In the genomic region with DNA sequence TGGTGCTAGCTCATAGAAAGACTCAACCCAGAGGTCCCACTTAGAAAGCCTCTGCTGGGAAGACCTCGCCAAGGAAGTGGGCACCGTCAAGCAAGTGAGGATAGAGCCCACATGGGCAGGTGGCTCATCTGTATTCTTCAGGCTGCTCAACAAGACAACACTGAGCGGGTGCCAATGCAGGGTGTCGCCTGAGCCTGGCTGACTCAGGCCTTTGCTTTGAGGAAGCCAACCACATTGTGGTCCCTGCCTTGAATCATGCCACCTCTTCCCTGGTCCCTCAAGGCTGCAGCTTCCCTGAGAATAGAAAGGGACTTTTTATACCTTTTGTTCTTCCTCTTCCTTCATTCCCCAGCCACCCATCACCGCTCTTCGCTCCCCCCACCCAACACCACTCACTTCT, we compare ENCODE assay signal across 33 cellular contexts. TPM values are rescaled to one million over a fixed set of nuclear protein-coding genes. Genes with fewer than 3 reads are reported as not detected.
DNase-seq lines count a peak whose midpoint lies in the region; ATAC-seq and TF ChIP-seq lines count a peak whose summit lies in the region.
"Had no signal": no experiment of that assay in that cellular context is flagged by ENCODE, and none has a peak within 500 bp of the region (broad histone marks: within the 10 kb centered on the region; RNA-seq: fewer than 3 reads in every experiment).

No MANE protein-coding gene starts in this region.

- TF ChIP-seq CTCF in PC-3 (conservative IDR thresholded peaks at IDR 0.05; ENCODE audit: low read depth, low read length): no peak
- no peak for TF ChIP-seq CTCF in gastrocnemius medialis (IDR thresholded peaks at IDR 0.05 in 4 of 5, conservative IDR thresholded peaks at IDR 0.05 in 1 of 5)

- no peak for ATAC-seq in PC-3
- no peak for ATAC-seq in gastrocnemius medialis
- no peak for ATAC-seq in GM21447 (IDR thresholded peaks at IDR 0.05; ENCODE audit: unreplicated experiment)
- ATAC-seq: left ventricle myocardium superior; natural killer cell treated with Interleukin-12 subunit alpha and Interleukin-12 subunit beta and Interleukin-15 and Interleukin-18, amount 100 ng/mL, for 72 hours; Panc1 had no signal

- BruUV-seq in PC-3 (replicated peaks; lab: Mats Ljungman, UMichigan): no TSS peak

- 82 to 89% methylated on average over 6 of the region's 6 CpGs for WGBS in GM23248 (ENCODE audit: low coverage in 1 of 2, low lambda C conversion rate in 2 of 2, missing lambda C conversion rate in 2 of 2), 2 experiments

- H2AFZ ChIP-seq in GM23248: no peak overlapping the region
- no peak overlapping the region for H2AFZ ChIP-seq in PC-3 (ENCODE audit: low read length)

- H3K36me3 ChIP-seq in GM23248 (ENCODE audit: low read depth) (no peaks in the 10 kb centered on the region), PC-3 (ENCODE audit: low read depth, low read length) (no peaks in the 10 kb centered on the region), gastrocnemius medialis (no peaks in the 10 kb centered on the region)
- H3K36me3 ChIP-seq: BLaER1, stomach had no signal

- H3K27ac ChIP-seq in GM23248: no peak overlapping the region
- no peak overlapping the region for H3K27ac ChIP-seq in PC-3 (ENCODE audit: low read length)
- H3K27ac ChIP-seq in epithelial cell of prostate: peak overlapping the region; percentile 21
- H3K27ac ChIP-seq in gastrocnemius medialis: peak overlapping the region; percentile 64 to 91 (median 83)
- H3K27ac ChIP-seq: BLaER1, coronary artery, KMS-11 had no signal

- CTCF ChIA-PET in PC-3 (lab: Charles Lee): no interaction called here

- H4K20me1 ChIP-seq in GM23248 (ENCODE audit: insufficient read depth) (no peaks in the 10 kb centered on the region), PC-3 (ENCODE audit: low read length) (no peaks in the 10 kb centered on the region)
- H4K20me1 ChIP-seq: BLaER1 had no signal

- H3K4me2 ChIP-seq in GM23248 (ENCODE audit: unreplicated experiment) (no peak overlapping the region), PC-3 (ENCODE audit: low read length) (no peak overlapping the region)
- H3K4me2 ChIP-seq: BLaER1, KMS-11 had no signal

- H3K4me3 ChIP-seq in GM23248: no peak overlapping the region
- no peak overlapping the region for H3K4me3 ChIP-seq in PC-3 (ENCODE audit: low read length)
- H3K4me3 ChIP-seq in gastrocnemius medialis: no peak overlapping the region
- H3K4me3 ChIP-seq: BLaER1, coronary artery, stomach had no signal

- H3K27me3 ChIP-seq in GM23248 (replicated peaks; ENCODE audit: insufficient read depth) (no peaks in the 10 kb centered on the region), PC-3 (ENCODE audit: low read length) (peaks cover 65% of the 10 kb centered on the region), gastrocnemius medialis (no peaks in the 10 kb centered on the region)
- H3K27me3 ChIP-seq: BLaER1, stomach had no signal

- H3K9ac ChIP-seq in GM23248 (no peak overlapping the region), PC-3 (ENCODE audit: low read length) (no peak overlapping the region)
- H3K9ac ChIP-seq: BLaER1, KMS-11 had no signal

- no peaks in the 10 kb centered on the region for H3K79me2 ChIP-seq in GM23248 (ENCODE audit: insufficient read depth)
- no peaks in the 10 kb centered on the region for H3K79me2 ChIP-seq in PC-3 (ENCODE audit: low read length)

- peak; percentile 58 for DNase-seq in GM23248
- DNase-seq in PC-3: peak; percentile 32
- DNase-seq in epithelial cell of prostate (ENCODE audit: low read depth, low spot score): no peak
- peak in 1 of 2 donors; percentile 61 for DNase-seq in gastrocnemius medialis
- DNase-seq in HuH-7 (ENCODE audit: low spot score): no peak
- DNase-seq in GDM1 (lab: John Stamatoyannopoulos, UW): no peak
- no peak for DNase-seq in NCI-H1048 (lab: John Stamatoyannopoulos, UW)
- DNase-seq: ACHN; activated CD4-positive, alpha-beta memory T cell treated with anti-CD3 and anti-CD28 coated beads, Interleukin-2, amount 10 ng/mL, durations not matched to agents 7 days and 5 days; activated CD8-positive, alpha-beta memory T cell treated with anti-CD3 and anti-CD28 coated beads, Interleukin-2, amount 50 U/mL, for 48 hours; COR-L47; DMS79; immature natural killer cell; left ventricle myocardium superior; NCI-H1092; NCI-H187; NCI-H2171 treated with DMSO at 0.1 percent for 48 hours; NCI-H526; NK-92 treated with Interleukin-12 subunit alpha and Interleukin-12 subunit beta, amount 100 ng/mL, for 24 hours; small intestine; stimulated activated CD8-positive, alpha-beta memory T cell treated with anti-CD3 and anti-CD28 coated beads, Interleukin-4, amount 100 ng/mL, for 48 hours; stomach had no signal

- no peaks in the 10 kb centered on the region for H3K9me2 ChIP-seq in GM23248 (ENCODE audit: insufficient read depth)
- no peaks in the 10 kb centered on the region for H3K9me2 ChIP-seq in PC-3 (replicated peaks; ENCODE audit: low read length)

- in situ Hi-C loops in GM23248 (cut with MboI) (no loop called here), gastrocnemius medialis (cut with MboI; ENCODE audit: low sequenced_read_pairs in 4 of 4) (loop anchor here in 1 of 4 donors (25.0 kb wide), 1 partner anchor 574 kb away; a partner anchor contains a TSS)

- intact Hi-C loops in PC-3 (cut with micrococcal nuclease) (no loop called here), gastrocnemius medialis (cut with DNase I; ENCODE audit: low total_unique reads) (no loop called here)

- peaks cover 12% of the 10 kb centered on the region for H3K4me1 ChIP-seq in GM23248 (ENCODE audit: insufficient read depth)
- H3K4me1 ChIP-seq in PC-3 (ENCODE audit: insufficient read depth, low read length): no peaks in the 10 kb centered on the region
- H3K4me1 ChIP-seq in gastrocnemius medialis: peaks cover 46 to 67% of the 10 kb centered on the region in 2 donors
- H3K4me1 ChIP-seq: BLaER1 had no signal

- POLR2A ChIA-PET in PC-3 (lab: Charles Lee; ENCODE audit: unreplicated experiment): interaction anchor here (0.6 kb wide), 1 partner anchor 1218 kb away, joined by 4 read pairs; no protein-coding TSS in a partner anchor

- no peak for TF ChIP-seq POLR2A in gastrocnemius medialis (IDR thresholded peaks at IDR 0.05)

- no peaks in the 10 kb centered on the region for H3F3A ChIP-seq in GM23248 (ENCODE audit: insufficient read depth)
- H3F3A ChIP-seq in PC-3 (ENCODE audit: low read length, unreplicated experiment): no peaks in the 10 kb centered on the region

- no peaks in the 10 kb centered on the region for H3K9me3 ChIP-seq in GM23248 (ENCODE audit: low read depth)
- no peaks in the 10 kb centered on the region for H3K9me3 ChIP-seq in PC-3 (ENCODE audit: low read length)
- no peaks in the 10 kb centered on the region for H3K9me3 ChIP-seq in gastrocnemius medialis
- H3K9me3 ChIP-seq: BLaER1, stomach had no signal

RNA-seq across cellular contexts. Expression of a gene that starts 2.1 kb away (rescaled TPM):
- total RNA-seq in GM23248 (2014; rRNA removed; shearing (Covaris generic)): not detected in 2 replicates
- not detected in 2 replicates for polyA plus RNA-seq in GM23248 (2016; fragmentation: Nextera tagmentation; extraction: Ambion mirVana)
- total RNA-seq in PC-3 (2014; rRNA removed): not detected in 2 replicates
- total RNA-seq in gastrocnemius medialis: not detected
- total RNA-seq: activated CD4-positive, alpha-beta memory T cell treated with anti-CD3 and anti-CD28 coated beads, Interleukin-2, amount 10 ng/mL, durations not matched to agents 7 days and 5 days; activated naive CD4-positive, alpha-beta T cell treated with anti-CD3 and anti-CD28 coated beads, Interleukin-2, amount 50 U/mL, for 72 hours; bronchial epithelial cell; fibroblast of lung; left ventricle myocardium superior; natural killer cell treated with Interleukin-12 subunit alpha and Interleukin-12 subunit beta and Interleukin-15 and Interleukin-18, amount 100 ng/mL, for 72 hours; omental fat pad; renal cortical epithelial cell had no signal
- polyA plus RNA-seq: fibroblast of lung, immature natural killer cell, small intestine, stomach had no signal

RNA-seq across cellular contexts. Expression of a gene that starts 5.4 kb away (rescaled TPM):
- not detected in 2 replicates for total RNA-seq in GM23248 (2014; rRNA removed; shearing (Covaris generic))
- not detected in 2 replicates for polyA plus RNA-seq in GM23248 (2016; fragmentation: Nextera tagmentation; extraction: Ambion mirVana)
- total RNA-seq in PC-3 (2014; rRNA removed) (not detected in 2 replicates), gastrocnemius medialis (under 1 TPM in 1 of 4 donors, not detected in 3; 0.55 TPM)
- total RNA-seq: activated CD4-positive, alpha-beta memory T cell treated with anti-CD3 and anti-CD28 coated beads, Interleukin-2, amount 10 ng/mL, durations not matched to agents 7 days and 5 days; activated naive CD4-positive, alpha-beta T cell treated with anti-CD3 and anti-CD28 coated beads, Interleukin-2, amount 50 U/mL, for 72 hours; fibroblast of lung; left ventricle myocardium superior; natural killer cell treated with Interleukin-12 subunit alpha and Interleukin-12 subunit beta and Interleukin-15 and Interleukin-18, amount 100 ng/mL, for 72 hours; omental fat pad; renal cortical epithelial cell had no signal
- polyA plus RNA-seq: fibroblast of lung, immature natural killer cell had no signal

RNA-seq across cellular contexts. Expression of a gene that starts 6.7 kb away (rescaled TPM):
- not detected in 2 replicates for total RNA-seq in GM23248 (2014; rRNA removed; shearing (Covaris generic))
- polyA plus RNA-seq in GM23248 (2016; fragmentation: Nextera tagmentation; extraction: Ambion mirVana): not detected in 2 replicates
- total RNA-seq in PC-3 (2014; rRNA removed): not detected in 2 replicates
- 1 to 10 TPM in 2 of 4 donors, under 1 TPM in 2; 0.22 to 2.3 (median 1.1) TPM for total RNA-seq in gastrocnemius medialis
- total RNA-seq: activated CD4-positive, alpha-beta memory T cell treated with anti-CD3 and anti-CD28 coated beads, Interleukin-2, amount 10 ng/mL, durations not matched to agents 7 days and 5 days; activated naive CD4-positive, alpha-beta T cell treated with anti-CD3 and anti-CD28 coated beads, Interleukin-2, amount 50 U/mL, for 72 hours; bronchial epithelial cell; fibroblast of lung; natural killer cell treated with Interleukin-12 subunit alpha and Interleukin-12 subunit beta and Interleukin-15 and Interleukin-18, amount 100 ng/mL, for 72 hours; omental fat pad; renal cortical epithelial cell; stomach had no signal
- polyA plus RNA-seq: fibroblast of lung, immature natural killer cell had no signal

RNA-seq across cellular contexts. Expression of a gene that starts 11.9 kb away (rescaled TPM):
- 2.8 TPM in 1 of 2 replicates, not detected in the other for total RNA-seq in GM23248 (2014; rRNA removed; shearing (Covaris generic))
- 0.28 and 0.85 TPM in 2 replicates for polyA plus RNA-seq in GM23248 (2016; fragmentation: Nextera tagmentation; extraction: Ambion mirVana)
- total RNA-seq in PC-3 (2014; rRNA removed): 4.0 and 4.7 TPM in 2 replicates
- 1,000 to 10,000 TPM in 3 of 4 donors, 100 to 1,000 TPM in 1; 759 to 2,790 (median 1,841) TPM for total RNA-seq in gastrocnemius medialis

RNA-seq across cellular contexts. Expression of a gene that starts 20.9 kb away (rescaled TPM):
- not detected in 2 replicates for total RNA-seq in GM23248 (2014; rRNA removed; shearing (Covaris generic))
- polyA plus RNA-seq in GM23248 (2016; fragmentation: Nextera tagmentation; extraction: Ambion mirVana): not detected in 2 replicates
- total RNA-seq in PC-3 (2014; rRNA removed): not detected in 2 replicates
- total RNA-seq in gastrocnemius medialis: not detected
- total RNA-seq: activated CD4-positive, alpha-beta memory T cell treated with anti-CD3 and anti-CD28 coated beads, Interleukin-2, amount 10 ng/mL, durations not matched to agents 7 days and 5 days; activated naive CD4-positive, alpha-beta T cell treated with anti-CD3 and anti-CD28 coated beads, Interleukin-2, amount 50 U/mL, for 72 hours; bronchial epithelial cell; fibroblast of lung; left ventricle myocardium superior; natural killer cell treated with Interleukin-12 subunit alpha and Interleukin-12 subunit beta and Interleukin-15 and Interleukin-18, amount 100 ng/mL, for 72 hours; omental fat pad; renal cortical epithelial cell; stomach had no signal
- polyA plus RNA-seq: fibroblast of lung, immature natural killer cell, small intestine, stomach had no signal

Comparison
In these comparisons a context has a peak if more than half of its experiments do, and no peak if none do; other contexts are left out.
1. DNase-seq: peak in GM23248 (single experiment) and PC-3 (single experiment); none in epithelial cell of prostate (single experiment), HuH-7 (single experiment), GDM1 (single experiment) and NCI-H1048 (single experiment).
2. H3K27ac ChIP-seq: peak in epithelial cell of prostate (single experiment) and gastrocnemius medialis (4 of 4); none in GM23248 (single experiment) and PC-3 (single experiment).